In genomic region chr16:23857901-23858300, GRCh38 we compare ENCODE assay signal across 21 cellular contexts. TPM values are rescaled to one million over a fixed set of nuclear protein-coding genes. Genes with fewer than 3 reads are reported as not detected.
A peak's percentile ranks its signal among the peaks of the same experiment; 100 is the strongest.
DNase-seq lines count a peak whose midpoint lies in the region; ATAC-seq, FAIRE-seq and TF ChIP-seq lines count a peak whose summit lies in the region.
"Had no signal": no experiment of that assay in that cellular context is flagged by ENCODE, and none has a peak within 500 bp of the region (broad histone marks: within the 10 kb centered on the region; RNA-seq: fewer than 3 reads in every experiment).

No MANE protein-coding gene starts in this region.

- H3K36me3 ChIP-seq in uterus = no peaks in the 10 kb centered on the region
- H3K36me3 ChIP-seq: heart right ventricle, prostate gland, SJSA1, tibial nerve had no signal

- DNase-seq in activated T-cell treated with anti-CD3 and anti-CD28 coated beads, Interleukin-2, amount 50 U/mL, for 24 hours = no peak
- no peak for DNase-seq in activated T-cell treated with anti-CD3 and anti-CD28 coated beads for 4 hours
- peak; percentile 88 for DNase-seq in MV-4-11 (lab: John Stamatoyannopoulos, UW)
- DNase-seq in dorsolateral prefrontal cortex = no peak
- DNase-seq in stimulated activated naive B cell treated with anti-CD40 and anti-IgM and Interleukin-4, amounts not matched to agents 10 μg/mL and 1 μg/mL and 100 μg/mL, for 72 hours = no peak
- no peak for DNase-seq in HTR-8/SVneo (ENCODE audit: insufficient read length, low spot score)
- no peak for DNase-seq in GOT3 (lab: John Stamatoyannopoulos, UW)
- no peak for DNase-seq in uterus
- DNase-seq: activated gamma-delta T cell, heart right ventricle, NCI-H1092 treated with DMSO at 0.1 percent for 48 hours, NCI-H524 treated with DMSO at 0.1 percent for 48 hours, small intestine had no signal

- H3K9me3 Mint-ChIP-seq in activated T-cell treated with anti-CD3 and anti-CD28 coated beads, Interleukin-2, amount 50 U/mL, for 24 hours = peaks cover 6% of the 10 kb centered on the region
- peaks cover 7 to 8% of the 10 kb centered on the region in 2 donors for H3K9me3 Mint-ChIP-seq in stimulated activated naive B cell treated with anti-CD40 and anti-IgM and Interleukin-4, amounts not matched to agents 10 μg/mL and 1 μg/mL and 100 μg/mL, for 72 hours

- TF ChIP-seq CTCF in dorsolateral prefrontal cortex (IDR thresholded peaks at IDR 0.05 in 54 of 56, conservative IDR thresholded peaks at IDR 0.05 in 2 of 56; ENCODE audit: low read depth in 1 of 56, partially characterized antibody in 56 of 56) (no peak), uterus (IDR thresholded peaks at IDR 0.05) (no peak)

- ATAC-seq in stimulated activated naive B cell treated with anti-CD40 and anti-IgM and Interleukin-4, amounts not matched to agents 10 μg/mL and 1 μg/mL and 100 μg/mL, for 72 hours (replicated peaks) = no peak

- H3K4me3 ChIP-seq in dorsolateral prefrontal cortex (no peak overlapping the region), uterus (no peak overlapping the region)
- H3K4me3 ChIP-seq: heart right ventricle, prostate gland, SJSA1, tibial nerve had no signal

- no peaks in the 10 kb centered on the region for H3K27me3 Mint-ChIP-seq in activated T-cell treated with anti-CD3 and anti-CD28 coated beads, Interleukin-2, amount 50 U/mL, for 24 hours
- no peaks in the 10 kb centered on the region for H3K27me3 Mint-ChIP-seq in stimulated activated naive B cell treated with anti-CD40 and anti-IgM and Interleukin-4, amounts not matched to agents 10 μg/mL and 1 μg/mL and 100 μg/mL, for 72 hours

- no peak overlapping the region for H3K4me3 Mint-ChIP-seq in activated T-cell treated with anti-CD3 and anti-CD28 coated beads, Interleukin-2, amount 50 U/mL, for 24 hours
- H3K4me3 Mint-ChIP-seq in stimulated activated naive B cell treated with anti-CD40 and anti-IgM and Interleukin-4, amounts not matched to agents 10 μg/mL and 1 μg/mL and 100 μg/mL, for 72 hours = peak overlapping the region in 1 of 2 donors; percentile 46
- H3K4me3 Mint-ChIP-seq: nephron had no signal

- peaks cover 26% of the 10 kb centered on the region for H3K36me3 Mint-ChIP-seq in activated T-cell treated with anti-CD3 and anti-CD28 coated beads, Interleukin-2, amount 50 U/mL, for 24 hours (ENCODE audit: low read depth)
- H3K36me3 Mint-ChIP-seq in stimulated activated naive B cell treated with anti-CD40 and anti-IgM and Interleukin-4, amounts not matched to agents 10 μg/mL and 1 μg/mL and 100 μg/mL, for 72 hours = peaks cover 23 to 34% of the 10 kb centered on the region in 2 donors

- H3K9me3 ChIP-seq in uterus = no peaks in the 10 kb centered on the region
- H3K9me3 ChIP-seq: heart right ventricle, prostate gland, SJSA1, tibial nerve had no signal

- intact Hi-C loops in dorsolateral prefrontal cortex (cut with DNase I) (no loop called here), uterus (cut with DNase I; ENCODE audit: low total_unique reads) (no loop called here)

- H3K4me1 ChIP-seq in uterus = no peaks in the 10 kb centered on the region
- H3K4me1 ChIP-seq: prostate gland, SJSA1 had no signal

- peaks cover 88% of the 10 kb centered on the region for H3K4me1 Mint-ChIP-seq in activated T-cell treated with anti-CD3 and anti-CD28 coated beads, Interleukin-2, amount 50 U/mL, for 24 hours (ENCODE audit: low read depth)
- H3K4me1 Mint-ChIP-seq in stimulated activated naive B cell treated with anti-CD40 and anti-IgM and Interleukin-4, amounts not matched to agents 10 μg/mL and 1 μg/mL and 100 μg/mL, for 72 hours = peaks cover 69 to 94% of the 10 kb centered on the region in 2 donors
- H3K4me1 Mint-ChIP-seq: nephron had no signal

- H3K27ac ChIP-seq in dorsolateral prefrontal cortex (peak overlapping the region in 34 of 59 donors; percentile 7 to 75 (median 40)), uterus (peak overlapping the region in 1 of 2 donors; percentile 24)
- H3K27ac ChIP-seq: prostate gland, SJSA1, tibial nerve had no signal

- no peak for TF ChIP-seq POLR2A in uterus (IDR thresholded peaks at IDR 0.05)

- H3K27ac Mint-ChIP-seq in activated T-cell treated with anti-CD3 and anti-CD28 coated beads, Interleukin-2, amount 50 U/mL, for 24 hours = peak overlapping the region; percentile 68
- peak overlapping the region; percentile 88 for H3K27ac Mint-ChIP-seq in stimulated activated naive B cell treated with anti-CD40 and anti-IgM and Interleukin-4, amounts not matched to agents 10 μg/mL and 1 μg/mL and 100 μg/mL, for 72 hours
- H3K27ac Mint-ChIP-seq: nephron had no signal

- FAIRE-seq in HTR-8/SVneo (lab: Jason Lieb, UNC) = no peak
- FAIRE-seq: astrocyte, endometrium, islet of Langerhans, small intestine had no signal

- no peaks in the 10 kb centered on the region for H3K27me3 ChIP-seq in dorsolateral prefrontal cortex
- H3K27me3 ChIP-seq in uterus = no peaks in the 10 kb centered on the region
- H3K27me3 ChIP-seq: SJSA1, tibial nerve had no signal

RNA-seq across cellular contexts. Expression of gene PRKCB, which starts 22.1 kb away (rescaled TPM):
- total RNA-seq in dorsolateral prefrontal cortex (100 to 1,000 TPM; 111 to 409 (median 291) TPM), uterus (1 to 10 TPM in 3 of 4 donors, under 1 TPM in 1; 0.29 to 9.5 (median 2.9) TPM)
- total RNA-seq: lung microvascular endothelial cell had no signal

Comparison
In these comparisons a context has a peak if more than half of its experiments do, and no peak if none do; other contexts are left out.
1. RNA of gene PRKCB, which starts 22.1 kb away (total RNA-seq): 111 to 409 TPM in dorsolateral prefrontal cortex; 0.29 to 9.5 TPM in uterus; every median in the first group is over 10 times any median in the second.